ENCODE assay signal across 21 cellular contexts in genomic region chr4:73309211-73309610, GRCh38. TPM values are rescaled to one million over a fixed set of nuclear protein-coding genes. Genes with fewer than 3 reads are reported as not detected.
DNase-seq lines count a peak whose midpoint lies in the region; ATAC-seq and TF ChIP-seq lines count a peak whose summit lies in the region.
"Had no signal": no experiment of that assay in that cellular context is flagged by ENCODE, and none has a peak within 500 bp of the region (broad histone marks: within the 10 kb centered on the region; RNA-seq: fewer than 3 reads in every experiment).

No MANE protein-coding gene starts in this region.

- no peaks in the 10 kb centered on the region for H3K27me3 Mint-ChIP-seq in activated naive CD4-positive, alpha-beta T cell treated with anti-CD3 and anti-CD28 coated beads, Interleukin-2, amount 10 ng/mL, durations not matched to agents 7 days and 5 days
- no peaks in the 10 kb centered on the region for H3K27me3 Mint-ChIP-seq in activated CD4-positive, alpha-beta memory T cell treated with anti-CD3 and anti-CD28 coated beads, Interleukin-2, amount 10 ng/mL, durations not matched to agents 7 days and 5 days
- H3K27me3 Mint-ChIP-seq: activated CD8-positive, alpha-beta T cell treated with anti-CD3 and anti-CD28 coated beads for 36 hours; activated naive CD4-positive, alpha-beta T cell treated with anti-CD3 and anti-CD28 coated beads, Interleukin-2, amount 50 U/mL, for 24 hours; CD4-positive, alpha-beta T cell had no signal

- H3K4me3 ChIP-seq in PC-3 (ENCODE audit: low read length) (no peak overlapping the region), cardiac fibroblast (replicated peaks in 1 of 2; ENCODE audit: low read depth in 2 of 2, low read length in 2 of 2) (no peak overlapping the region)
- H3K4me3 ChIP-seq: left ventricle myocardium inferior had no signal

- H3K4me1 Mint-ChIP-seq in activated naive CD4-positive, alpha-beta T cell treated with anti-CD3 and anti-CD28 coated beads, Interleukin-2, amount 10 ng/mL, durations not matched to agents 7 days and 5 days: no peaks in the 10 kb centered on the region
- no peaks in the 10 kb centered on the region for H3K4me1 Mint-ChIP-seq in activated CD4-positive, alpha-beta memory T cell treated with anti-CD3 and anti-CD28 coated beads, Interleukin-2, amount 10 ng/mL, durations not matched to agents 7 days and 5 days
- H3K4me1 Mint-ChIP-seq: activated naive CD4-positive, alpha-beta T cell treated with anti-CD3 and anti-CD28 coated beads, Interleukin-2, amount 50 U/mL, for 24 hours; stimulated activated effector memory CD8-positive, alpha-beta T cell treated with anti-CD3 and anti-CD28 coated beads, Interleukin-12 subunit alpha, Interleukin-12 subunit beta, amount 100 ng/mL, for 72 hours had no signal

- H3K4me3 Mint-ChIP-seq in activated naive CD4-positive, alpha-beta T cell treated with anti-CD3 and anti-CD28 coated beads, Interleukin-2, amount 10 ng/mL, durations not matched to agents 7 days and 5 days: no peak overlapping the region
- no peak overlapping the region for H3K4me3 Mint-ChIP-seq in activated CD4-positive, alpha-beta memory T cell treated with anti-CD3 and anti-CD28 coated beads, Interleukin-2, amount 10 ng/mL, durations not matched to agents 7 days and 5 days
- H3K4me3 Mint-ChIP-seq: activated CD8-positive, alpha-beta T cell treated with anti-CD3 and anti-CD28 coated beads for 36 hours; activated naive CD4-positive, alpha-beta T cell treated with anti-CD3 and anti-CD28 coated beads, Interleukin-2, amount 50 U/mL, for 24 hours; activated T-cell treated with anti-CD3 and anti-CD28 coated beads, Interleukin-2, amount 50 U/mL, for 4 hours; CD4-positive, alpha-beta T cell; stimulated activated effector memory CD8-positive, alpha-beta T cell treated with anti-CD3 and anti-CD28 coated beads, Interleukin-12 subunit alpha, Interleukin-12 subunit beta, amount 100 ng/mL, for 72 hours had no signal

- no peak overlapping the region for H3K27ac Mint-ChIP-seq in activated naive CD4-positive, alpha-beta T cell treated with anti-CD3 and anti-CD28 coated beads, Interleukin-2, amount 10 ng/mL, durations not matched to agents 7 days and 5 days
- no peak overlapping the region for H3K27ac Mint-ChIP-seq in activated CD4-positive, alpha-beta memory T cell treated with anti-CD3 and anti-CD28 coated beads, Interleukin-2, amount 10 ng/mL, durations not matched to agents 7 days and 5 days
- H3K27ac Mint-ChIP-seq: activated CD8-positive, alpha-beta T cell treated with anti-CD3 and anti-CD28 coated beads for 36 hours; activated naive CD4-positive, alpha-beta T cell treated with anti-CD3 and anti-CD28 coated beads, Interleukin-2, amount 50 U/mL, for 24 hours; CD4-positive, alpha-beta T cell; stimulated activated effector memory CD8-positive, alpha-beta T cell treated with anti-CD3 and anti-CD28 coated beads, Interleukin-12 subunit alpha, Interleukin-12 subunit beta, amount 100 ng/mL, for 72 hours had no signal

- H3K4me1 ChIP-seq in PC-3 (ENCODE audit: insufficient read depth, low read length): peaks cover 11% of the 10 kb centered on the region
- H3K4me1 ChIP-seq: left ventricle myocardium inferior had no signal

- H4K20me1 ChIP-seq in PC-3 (ENCODE audit: low read length): no peaks in the 10 kb centered on the region

- no TSS peak for BruUV-seq in PC-3 (replicated peaks; lab: Mats Ljungman, UMichigan)

- H3K79me2 ChIP-seq in PC-3 (ENCODE audit: low read length): no peaks in the 10 kb centered on the region

- POLR2A ChIA-PET in PC-3 (lab: Charles Lee; ENCODE audit: unreplicated experiment): interaction anchor here (0.6 to 1.0 kb wide), 2 partner anchors 50 to 368 kb away, joined by 4 to 15 read pairs; partner anchors contain the start of gene ANKRD17
- POLR2A ChIA-PET in activated CD4-positive, alpha-beta memory T cell treated with anti-CD3 and anti-CD28 coated beads, Interleukin-2, amount 10 ng/mL, durations not matched to agents 7 days and 5 days (lab: Charles Lee): no interaction called here

- no peak for TF ChIP-seq CTCF in PC-3 (conservative IDR thresholded peaks at IDR 0.05; ENCODE audit: low read depth, low read length)
- no peak for TF ChIP-seq CTCF in cardiac fibroblast (IDR thresholded peaks at IDR 0.05; ENCODE audit: low read depth, low read length)

- H3F3A ChIP-seq in PC-3 (ENCODE audit: low read length, unreplicated experiment): no peaks in the 10 kb centered on the region

- H3K4me2 ChIP-seq in PC-3 (ENCODE audit: low read length): peak overlapping the region; percentile 19; the same call in 1 of the 2 replicates

- intact Hi-C loops in PC-3 (cut with micrococcal nuclease): loop anchor here (2.0 to 5.0 kb wide), 2 partner anchors 180 to 272 kb away; no protein-coding TSS in a partner anchor

- CTCF ChIA-PET in PC-3 (lab: Charles Lee): interaction anchor here (1.2 kb wide), 1 partner anchor 137 kb away, joined by 7 read pairs; no protein-coding TSS in a partner anchor
- CTCF ChIA-PET in activated naive CD4-positive, alpha-beta T cell treated with anti-CD3 and anti-CD28 coated beads, Interleukin-2, amount 10 ng/mL, durations not matched to agents 7 days and 5 days (lab: Charles Lee): interaction anchor here (0.6 kb wide), 1 partner anchor 9 kb away, joined by 3 read pairs; no protein-coding TSS in a partner anchor
- CTCF ChIA-PET in activated CD4-positive, alpha-beta memory T cell treated with anti-CD3 and anti-CD28 coated beads, Interleukin-2, amount 10 ng/mL, durations not matched to agents 7 days and 5 days (lab: Charles Lee): interaction anchor here (1.4 kb wide), 1 partner anchor 9 kb away, joined by 4 read pairs; no protein-coding TSS in a partner anchor

- H3K36me3 ChIP-seq in PC-3 (ENCODE audit: low read depth, low read length): no peaks in the 10 kb centered on the region
- H3K36me3 ChIP-seq: left ventricle myocardium inferior had no signal

- H3K36me3 Mint-ChIP-seq in activated naive CD4-positive, alpha-beta T cell treated with anti-CD3 and anti-CD28 coated beads, Interleukin-2, amount 10 ng/mL, durations not matched to agents 7 days and 5 days: no peaks in the 10 kb centered on the region
- no peaks in the 10 kb centered on the region for H3K36me3 Mint-ChIP-seq in activated CD4-positive, alpha-beta memory T cell treated with anti-CD3 and anti-CD28 coated beads, Interleukin-2, amount 10 ng/mL, durations not matched to agents 7 days and 5 days (ENCODE audit: low read depth)
- H3K36me3 Mint-ChIP-seq: activated naive CD4-positive, alpha-beta T cell treated with anti-CD3 and anti-CD28 coated beads, Interleukin-2, amount 50 U/mL, for 24 hours; stimulated activated effector memory CD8-positive, alpha-beta T cell treated with anti-CD3 and anti-CD28 coated beads, Interleukin-12 subunit alpha, Interleukin-12 subunit beta, amount 100 ng/mL, for 72 hours had no signal

- H3K9me3 Mint-ChIP-seq in activated naive CD4-positive, alpha-beta T cell treated with anti-CD3 and anti-CD28 coated beads, Interleukin-2, amount 10 ng/mL, durations not matched to agents 7 days and 5 days: no peaks in the 10 kb centered on the region
- H3K9me3 Mint-ChIP-seq in activated CD4-positive, alpha-beta memory T cell treated with anti-CD3 and anti-CD28 coated beads, Interleukin-2, amount 10 ng/mL, durations not matched to agents 7 days and 5 days: no peaks in the 10 kb centered on the region
- H3K9me3 Mint-ChIP-seq: activated CD8-positive, alpha-beta T cell treated with anti-CD3 and anti-CD28 coated beads for 36 hours; activated naive CD4-positive, alpha-beta T cell treated with anti-CD3 and anti-CD28 coated beads, Interleukin-2, amount 50 U/mL, for 24 hours; activated T-cell treated with anti-CD3 and anti-CD28 coated beads, Interleukin-2, amount 50 U/mL, for 4 hours; CD4-positive, alpha-beta T cell; stimulated activated effector memory CD8-positive, alpha-beta T cell treated with anti-CD3 and anti-CD28 coated beads, Interleukin-12 subunit alpha, Interleukin-12 subunit beta, amount 100 ng/mL, for 72 hours had no signal

- in situ Hi-C loops in G401 (cut with HindIII; ENCODE audit: low sequenced_read_pairs): no loop called here

- H3K27me3 ChIP-seq in PC-3 (ENCODE audit: low read length): no peaks in the 10 kb centered on the region

- ATAC-seq in PC-3: peak; percentile 73
- ATAC-seq: activated CD8-positive, alpha-beta T cell treated with anti-CD3 and anti-CD28 coated beads for 36 hours; activated T-cell treated with anti-CD3 and anti-CD28 coated beads, Interleukin-2, amount 50 U/mL, for 4 hours; stimulated activated effector memory CD8-positive, alpha-beta T cell treated with anti-CD3 and anti-CD28 coated beads, Interleukin-12 subunit alpha, Interleukin-12 subunit beta, amount 100 ng/mL, for 72 hours had no signal

- no peaks in the 10 kb centered on the region for H3K9me2 ChIP-seq in PC-3 (replicated peaks; ENCODE audit: low read length)

- H2AFZ ChIP-seq in PC-3 (ENCODE audit: low read length): no peak overlapping the region

- DNase-seq in AG08395 (ENCODE audit: low spot score) (peak; percentile 18), PC-3 (peak; percentile 59), cardiac fibroblast (ENCODE audit: low read depth in 2 of 2) (peak; percentile 28 to 66), hepatic stellate cell (ENCODE audit: low spot score) (peak; percentile 26), G401 (ENCODE audit: low spot score) (no peak), NCI-H524 treated with DMSO at 0.1 percent for 48 hours (lab: John Stamatoyannopoulos, UW) (no peak)
- DNase-seq in activated naive CD4-positive, alpha-beta T cell treated with anti-CD3 and anti-CD28 coated beads, Interleukin-2, amount 10 ng/mL, durations not matched to agents 7 days and 5 days: no peak
- DNase-seq in activated CD4-positive, alpha-beta memory T cell treated with anti-CD3 and anti-CD28 coated beads, Interleukin-2, amount 10 ng/mL, durations not matched to agents 7 days and 5 days: no peak
- DNase-seq: activated CD8-positive, alpha-beta T cell treated with anti-CD3 and anti-CD28 coated beads for 36 hours; activated T-cell treated with anti-CD3 and anti-CD28 coated beads, Interleukin-2, amount 50 U/mL, for 4 hours; caudate nucleus; CD4-positive, alpha-beta T cell; DMS53; effector CD8-positive, alpha-beta T cell; left ventricle myocardium inferior; NCI-H1930; NCI-H446; NK-92 treated with Interleukin-12 subunit alpha and Interleukin-12 subunit beta, amount 100 ng/mL, for 24 hours; stimulated activated CD4-positive, alpha-beta T cell treated with anti-CD3 and anti-CD28 coated beads, Interleukin-15, amount 100 ng/mL, for 24 hours had no signal

- no peak overlapping the region for H3K27ac ChIP-seq in PC-3 (ENCODE audit: low read length)
- H3K27ac ChIP-seq: left ventricle myocardium inferior had no signal

- no peaks in the 10 kb centered on the region for H3K9me3 ChIP-seq in PC-3 (ENCODE audit: low read length)

- H3K9ac ChIP-seq in PC-3 (ENCODE audit: low read length): no peak overlapping the region

RNA-seq across cellular contexts. Expression of gene ANKRD17, which starts 50.6 kb away (rescaled TPM):
- 51.2 and 64.4 TPM in 2 replicates for total RNA-seq in PC-3 (2014; rRNA removed)
- total RNA-seq in G401 (2014; rRNA removed; shearing (Covaris generic)): 38.7 and 50.5 TPM in 2 replicates
- total RNA-seq in activated CD4-positive, alpha-beta memory T cell treated with anti-CD3 and anti-CD28 coated beads, Interleukin-2, amount 10 ng/mL, durations not matched to agents 7 days and 5 days: 10 to 100 TPM; 45.8 to 46.6 TPM

Comparison
In these comparisons a context has a peak if more than half of its experiments do, and no peak if none do; other contexts are left out.
1. DNase-seq: peak in AG08395 (single experiment), PC-3 (single experiment), cardiac fibroblast (2 of 2) and hepatic stellate cell (single experiment); none in activated naive CD4-positive, alpha-beta T cell treated with anti-CD3 and anti-CD28 coated beads, Interleukin-2, amount 10 ng/mL, durations not matched to agents 7 days and 5 days (single experiment), G401 (single experiment), activated CD4-positive, alpha-beta memory T cell treated with anti-CD3 and anti-CD28 coated beads, Interleukin-2, amount 10 ng/mL, durations not matched to agents 7 days and 5 days (single experiment) and NCI-H524 treated with DMSO at 0.1 percent for 48 hours (single experiment).